In genomic region chr14:50875359-50876090, GRCh38 we compare ENCODE assay signal across 1 cellular context.
TF ChIP-seq lines count a peak whose summit lies in the region.

No MANE protein-coding gene starts in this region.

TF ChIP-seq in HepG2, 621 proteins besides CTCF, POLR2A, EP300 and RAD21 (continued from another document and continues in another):
- TF ChIP-seq RERE (CRISPR knock-in tag; IDR thresholded peaks at IDR 0.05; ENCODE audit: low read depth), result no peak
- TF ChIP-seq ZFP91 (CRISPR knock-in tag; IDR thresholded peaks at IDR 0.05; ENCODE audit: borderline replicate concordance), result no peak
- no peak for TF ChIP-seq WIZ (CRISPR knock-in tag; IDR thresholded peaks at IDR 0.05)
- TF ChIP-seq ZBTB7A (CRISPR knock-in tag; IDR thresholded peaks at IDR 0.05), result 0 out of 2 replicates have a peak, but pooled peaks have one; percentile 56
- TF ChIP-seq SKIL (CRISPR knock-in tag; IDR thresholded peaks at IDR 0.05; ENCODE audit: borderline replicate concordance), result 0 out of 2 replicates have a peak, but pooled peaks have one; percentile 12
- TF ChIP-seq IRF2 (CRISPR knock-in tag; IDR thresholded peaks at IDR 0.05), result 0 out of 2 replicates have a peak, but pooled peaks have one; percentile 11
- TF ChIP-seq GATAD2A (CRISPR knock-in tag; IDR thresholded peaks at IDR 0.05), result peak; percentile 61; the same call in 1 of the 2 replicates
- TF ChIP-seq FOXO1 (CRISPR knock-in tag; IDR thresholded peaks at IDR 0.05), result peak; percentile 64; the same call in 1 of the 2 replicates
- TF ChIP-seq ZBTB33 (CRISPR knock-in tag; IDR thresholded peaks at IDR 0.05), result no peak
- TF ChIP-seq NFYB (CRISPR knock-in tag; IDR thresholded peaks at IDR 0.05), result peak; percentile 37; the same call in 1 of the 2 replicates
- no peak for TF ChIP-seq TARDBP (CRISPR knock-in tag; IDR thresholded peaks at IDR 0.05)
- peak; percentile 79; the same call in 1 of the 2 replicates for TF ChIP-seq ZNF430 (CRISPR knock-in tag; IDR thresholded peaks at IDR 0.05)
- no peak for TF ChIP-seq ARHGAP35 (CRISPR knock-in tag; IDR thresholded peaks at IDR 0.05; ENCODE audit: borderline replicate concordance)
- TF ChIP-seq ARID5B (CRISPR knock-in tag; IDR thresholded peaks at IDR 0.05), result peak; percentile 87
- TF ChIP-seq ZNF782 (CRISPR knock-in tag; IDR thresholded peaks at IDR 0.05; ENCODE audit: borderline replicate concordance), result no peak
- TF ChIP-seq ZNF7 (CRISPR knock-in tag; IDR thresholded peaks at IDR 0.05), result no peak
- no peak for TF ChIP-seq ZNF564 (CRISPR knock-in tag; IDR thresholded peaks at IDR 0.05)
- TF ChIP-seq ELF3 (CRISPR knock-in tag; IDR thresholded peaks at IDR 0.05), result peak; percentile 51
- no peak for TF ChIP-seq ZNF724P (CRISPR knock-in tag; IDR thresholded peaks at IDR 0.05; ENCODE audit: borderline replicate concordance)
- peak; percentile 61 for TF ChIP-seq PITX1 (CRISPR knock-in tag; IDR thresholded peaks at IDR 0.05)
- no peak for TF ChIP-seq THAP11 (CRISPR knock-in tag; IDR thresholded peaks at IDR 0.05)
- TF ChIP-seq ZXDC (CRISPR knock-in tag; IDR thresholded peaks at IDR 0.05), result no peak
- TF ChIP-seq ZNF3 (CRISPR knock-in tag; IDR thresholded peaks at IDR 0.05), result no peak
- TF ChIP-seq MAFG (CRISPR knock-in tag; IDR thresholded peaks at IDR 0.05), result no peak
- TF ChIP-seq KAT7 (CRISPR knock-in tag; IDR thresholded peaks at IDR 0.05; ENCODE audit: borderline replicate concordance), result no peak
- no peak for TF ChIP-seq SALL2 (CRISPR knock-in tag; IDR thresholded peaks at IDR 0.05)
- TF ChIP-seq RXRB (CRISPR knock-in tag; IDR thresholded peaks at IDR 0.05; ENCODE audit: borderline replicate concordance), result peak; percentile 49; the same call in 1 of the 2 replicates
- no peak for TF ChIP-seq HHEX (CRISPR knock-in tag; IDR thresholded peaks at IDR 0.05)
- 0 out of 2 replicates have a peak, but pooled peaks have one; percentile 28 for TF ChIP-seq FOXC1 (CRISPR knock-in tag; IDR thresholded peaks at IDR 0.05; ENCODE audit: borderline replicate concordance)
- no peak for TF ChIP-seq SPEN (CRISPR knock-in tag; IDR thresholded peaks at IDR 0.05; ENCODE audit: low read depth)
